ENCODE assay signal across 18 cellular contexts in genomic region chr11:133619397-133619796, GRCh38.
"Had no signal": no experiment of that assay in that cellular context is flagged by ENCODE, and none has a peak within 500 bp of the region (broad histone marks: within the 10 kb centered on the region; RNA-seq: fewer than 3 reads in every experiment).

No MANE protein-coding gene starts in this region.

- H3K9me3 ChIP-seq: colonic mucosa, esophagus squamous epithelium, pancreas, vagina had no signal

- H3K36me3 ChIP-seq: colonic mucosa, esophagus squamous epithelium, pancreas, vagina had no signal

- H3K4me3 ChIP-seq: colonic mucosa, esophagus squamous epithelium, mucosa of descending colon, pancreas, vagina had no signal

- H3K27ac ChIP-seq: colonic mucosa, esophagus squamous epithelium, pancreas, vagina had no signal

- DNase-seq: activated B cell treated with CpG ODN at 0.5 μM for 24 hours; activated CD4-positive, alpha-beta T cell treated with anti-CD3 and anti-CD28 coated beads, Interleukin-2, amount 10 ng/mL, durations not matched to agents 24 days and 14 days; activated CD8-positive, alpha-beta memory T cell treated with anti-CD3 and anti-CD28 coated beads, Interleukin-2, amount 50 U/mL, for 4 hours; activated CD8-positive, alpha-beta T cell treated with anti-CD3 and anti-CD28 coated beads, Interleukin-2, amount 10 ng/mL, durations not matched to agents 7 days and 5 days; activated gamma-delta T cell treated with Interleukin-2 at 50 U/mL for 16 hours; activated T-cell treated with anti-CD3 and anti-CD28 coated beads, Interleukin-2, amount 50 U/mL, for 72 hours; amniotic stem cell; central memory CD4-positive, alpha-beta T cell; colonic mucosa; esophagus squamous epithelium; left colon; mammary epithelial cell; mucosa of descending colon; naive thymus-derived CD4-positive, alpha-beta T cell; pancreas; stimulated activated CD4-positive, alpha-beta T cell treated with anti-CD3 and anti-CD28 coated beads, Interleukin-12 subunit alpha, Interleukin-12 subunit beta, amount 100 ng/mL, for 4 hours; stimulated activated CD4-positive, alpha-beta T cell treated with anti-CD3 and anti-CD28 coated beads, Interleukin-2, amount 100 ng/mL, for 24 hours had no signal

- ATAC-seq: activated CD8-positive, alpha-beta T cell treated with anti-CD3 and anti-CD28 coated beads, Interleukin-2, amount 10 ng/mL, durations not matched to agents 7 days and 5 days; activated T-cell treated with anti-CD3 and anti-CD28 coated beads, Interleukin-2, amount 50 U/mL, for 72 hours; left colon; mucosa of descending colon; naive thymus-derived CD4-positive, alpha-beta T cell; pancreas had no signal

- H3K27me3 ChIP-seq: colonic mucosa, esophagus squamous epithelium, vagina had no signal

- H3K4me1 ChIP-seq: colonic mucosa, esophagus squamous epithelium, pancreas, vagina had no signal
